ENCODE assay signal across 10 cellular contexts in genomic region chr4:47915378-47915777, GRCh38. TPM values are rescaled to one million over a fixed set of nuclear protein-coding genes. Genes with fewer than 3 reads are reported as not detected.
A peak's percentile ranks its signal among the peaks of the same experiment; 100 is the strongest.
DNase-seq lines count a peak whose midpoint lies in the region; ATAC-seq and TF ChIP-seq lines count a peak whose summit lies in the region.
"Had no signal": no experiment of that assay in that cellular context is flagged by ENCODE, and none has a peak within 500 bp of the region (broad histone marks: within the 10 kb centered on the region; RNA-seq: fewer than 3 reads in every experiment).

No MANE protein-coding gene starts in this region.

- ATAC-seq in SK-N-SH treated with all-trans-retinoic acid at 6 μM for 48 hours (no peak), aorta (ENCODE audit: low FRiP score) (no peak)

- CTCF ChIA-PET in SK-N-SH (lab: Yijun Ruan, JAX), result interaction anchor here (1.4 to 1.5 kb wide), 2 partner anchors 12 to 18 kb away, joined by 4 to 5 read pairs; no protein-coding TSS in a partner anchor

- no peaks in the 10 kb centered on the region for H4K20me1 ChIP-seq in SK-N-SH (ENCODE audit: insufficient read depth)
- H4K20me1 ChIP-seq in OCI-LY3 (ENCODE audit: insufficient read depth, low read length), result peaks cover 4% of the 10 kb centered on the region; the same call in 1 of the 2 replicates

- POLR2A ChIA-PET in SK-N-SH (lab: Yijun Ruan, JAX), result interaction anchor here (1.0 kb wide), 1 partner anchor 17 kb away, joined by 4 read pairs; no protein-coding TSS in a partner anchor

- H3K4me3 Mint-ChIP-seq in progenitor cell of endocrine pancreas (ENCODE audit: low read depth), result peak overlapping the region; percentile 91

- intact Hi-C loops in head of caudate nucleus (cut with DNase I), result no loop called here
- intact Hi-C loops in aorta (cut with DNase I), result loop anchor here in 1 of 2 donors (10.0 kb wide), 1 partner anchor 99 kb away; the partner anchor contains the start of genes CNGA1 and NIPAL1

- peak overlapping the region; percentile 87 for H3K27ac Mint-ChIP-seq in progenitor cell of endocrine pancreas

- DNase-seq in SK-N-SH, result no peak
- DNase-seq in progenitor cell of endocrine pancreas (ENCODE audit: low spot score, unreplicated experiment), result no peak
- DNase-seq in globus pallidus (ENCODE audit: low spot score), result no peak
- no peak for DNase-seq in head of caudate nucleus
- no peak for DNase-seq in aorta
- DNase-seq: mucosa of descending colon, NCI-H774 had no signal

- no peaks in the 10 kb centered on the region for H3K9me2 ChIP-seq in SK-N-SH

- peak overlapping the region in 1 of 2 experiments; percentile 96; a peak in 1 of 4 replicates for H3K4me3 ChIP-seq in SK-N-SH (ENCODE audit: low read depth in 2 of 2, low read length in 1 of 2)
- H3K4me3 ChIP-seq in OCI-LY3 (ENCODE audit: low read length), result peak overlapping the region; percentile 79
- H3K4me3 ChIP-seq in endocrine pancreas (ENCODE audit: control insufficient read depth, insufficient read depth, low read length), result peak overlapping the region; percentile 76
- H3K4me3 ChIP-seq in aorta (ENCODE audit: low read length in 2 of 2), result no peak overlapping the region

- no peak for TF ChIP-seq RAD21 in SK-N-SH (IDR thresholded peaks at IDR 0.05; ENCODE audit: low read length)

- WGBS in SK-N-SH (ENCODE audit: low lambda C conversion rate), result 65% methylated on average over 3 of the region's 3 CpGs
- WGBS in aorta, 2 donors, result 51 to 52% methylated on average over 3 of the region's 3 CpGs

- H3K27me3 ChIP-seq in SK-N-SH (ENCODE audit: insufficient read depth) (no peaks in the 10 kb centered on the region), OCI-LY3 (ENCODE audit: low read depth, low read length) (no peaks in the 10 kb centered on the region), endocrine pancreas (ENCODE audit: control insufficient read depth, insufficient read depth, low read length) (no peaks in the 10 kb centered on the region), aorta (ENCODE audit: control insufficient read depth in 1 of 2, insufficient read depth in 2 of 2, low read length in 1 of 2) (no peaks in the 10 kb centered on the region)

- H2AFZ ChIP-seq in SK-N-SH (ENCODE audit: low read depth) (peak overlapping the region; percentile 98), OCI-LY3 (ENCODE audit: low read depth, low read length) (peak overlapping the region; percentile 87)

- H3K36me3 ChIP-seq in SK-N-SH (replicated peaks in 1 of 2; ENCODE audit: control insufficient read depth in 1 of 2, insufficient read depth in 2 of 2, low read length in 1 of 2) (peaks cover 12 to 13% of the 10 kb centered on the region in 2 experiments), OCI-LY3 (replicated peaks; ENCODE audit: low read depth, low read length) (peaks cover 19% of the 10 kb centered on the region), endocrine pancreas (ENCODE audit: control insufficient read depth, insufficient read depth, low read length) (no peaks in the 10 kb centered on the region), aorta (ENCODE audit: control insufficient read depth in 1 of 2, insufficient read depth in 2 of 2, low read length in 1 of 2) (no peaks in the 10 kb centered on the region)

- H3F3A ChIP-seq in SK-N-SH (replicated peaks; ENCODE audit: insufficient read depth), result no peaks in the 10 kb centered on the region

- no peaks in the 10 kb centered on the region; the same call in 1 of the 2 replicates for H3K9me3 ChIP-seq in SK-N-SH
- H3K9me3 ChIP-seq in OCI-LY3 (ENCODE audit: insufficient read depth, low read length), result no peaks in the 10 kb centered on the region
- no peaks in the 10 kb centered on the region for H3K9me3 ChIP-seq in endocrine pancreas (ENCODE audit: control insufficient read depth, low read length)
- no peaks in the 10 kb centered on the region for H3K9me3 ChIP-seq in aorta (ENCODE audit: control insufficient read depth, low read length)
- H3K9me3 ChIP-seq: mucosa of descending colon had no signal

- 0 out of 2 replicates have a peak overlapping the region, but pooled peaks have one; percentile 86 for H3K4me2 ChIP-seq in SK-N-SH
- H3K4me2 ChIP-seq in OCI-LY3 (ENCODE audit: low read length), result peak overlapping the region; percentile 92

- TF ChIP-seq CTCF in SK-N-SH (IDR thresholded peaks at IDR 0.05), result no peak
- TF ChIP-seq CTCF in OCI-LY3 (IDR thresholded peaks at IDR 0.05; ENCODE audit: low read depth, low read length), result no peak
- no peak for TF ChIP-seq CTCF in progenitor cell of endocrine pancreas (IDR thresholded peaks at IDR 0.05; ENCODE audit: unreplicated experiment)

- H3K36me3 Mint-ChIP-seq in progenitor cell of endocrine pancreas (ENCODE audit: insufficient read depth), result peaks cover 21% of the 10 kb centered on the region

- peaks cover 20% of the 10 kb centered on the region for H3K9me3 Mint-ChIP-seq in progenitor cell of endocrine pancreas (ENCODE audit: low read depth)

- no peak for TF ChIP-seq EP300 in SK-N-SH (IDR thresholded peaks at IDR 0.05; ENCODE audit: borderline replicate concordance in 1 of 2, low read depth in 1 of 2, low read length in 1 of 2)

- H3K79me2 ChIP-seq in SK-N-SH (ENCODE audit: insufficient read depth), result peaks cover 38% of the 10 kb centered on the region
- H3K79me2 ChIP-seq in OCI-LY3 (ENCODE audit: low read length), result peaks cover 40% of the 10 kb centered on the region

- no peaks in the 10 kb centered on the region for H3K27me3 Mint-ChIP-seq in progenitor cell of endocrine pancreas

- H3K27ac ChIP-seq in SK-N-SH (ENCODE audit: low read depth in 2 of 2, low read length in 1 of 2), result no peak overlapping the region
- H3K27ac ChIP-seq in OCI-LY3 (ENCODE audit: low read length), result peak overlapping the region; percentile 54
- no peak overlapping the region for H3K27ac ChIP-seq in aorta (ENCODE audit: low read depth in 1 of 2, low read length in 2 of 2)

- H3K9ac ChIP-seq in SK-N-SH (no peak overlapping the region), OCI-LY3 (ENCODE audit: low read length) (peak overlapping the region; percentile 64), endocrine pancreas (ENCODE audit: control insufficient read depth, insufficient read depth, low read length) (no peak overlapping the region)

- peaks cover 3 to 8% of the 10 kb centered on the region in 2 experiments; a peak in 2 of 4 replicates for H3K4me1 ChIP-seq in SK-N-SH (ENCODE audit: control insufficient read depth in 1 of 2, insufficient read depth in 2 of 2, low read depth in 1 of 2, low read length in 1 of 2)
- H3K4me1 ChIP-seq in OCI-LY3 (ENCODE audit: low read length), result peaks cover 35% of the 10 kb centered on the region
- H3K4me1 ChIP-seq in endocrine pancreas (ENCODE audit: control insufficient read depth, insufficient read depth, low read length), result peaks cover 5% of the 10 kb centered on the region
- H3K4me1 ChIP-seq in aorta (ENCODE audit: control insufficient read depth in 1 of 2, insufficient read depth in 2 of 2, low read length in 2 of 2), result no peaks in the 10 kb centered on the region

- H3K4me1 Mint-ChIP-seq in progenitor cell of endocrine pancreas (ENCODE audit: low read depth), result peaks cover 31% of the 10 kb centered on the region

TF ChIP-seq in SK-N-SH, 30 proteins besides CTCF, POLR2A, EP300 and RAD21 (continues in another document):
- TF ChIP-seq FOXM1 (IDR thresholded peaks at IDR 0.05; ENCODE audit: low read depth), result no peak
- TF ChIP-seq EZH2phosphoT487 (IDR thresholded peaks at IDR 0.05; ENCODE audit: borderline replicate concordance, low read depth), result no peak
- TF ChIP-seq GABPA (IDR thresholded peaks at IDR 0.05; ENCODE audit: low read depth), result no peak
- TF ChIP-seq, protein P1, sequence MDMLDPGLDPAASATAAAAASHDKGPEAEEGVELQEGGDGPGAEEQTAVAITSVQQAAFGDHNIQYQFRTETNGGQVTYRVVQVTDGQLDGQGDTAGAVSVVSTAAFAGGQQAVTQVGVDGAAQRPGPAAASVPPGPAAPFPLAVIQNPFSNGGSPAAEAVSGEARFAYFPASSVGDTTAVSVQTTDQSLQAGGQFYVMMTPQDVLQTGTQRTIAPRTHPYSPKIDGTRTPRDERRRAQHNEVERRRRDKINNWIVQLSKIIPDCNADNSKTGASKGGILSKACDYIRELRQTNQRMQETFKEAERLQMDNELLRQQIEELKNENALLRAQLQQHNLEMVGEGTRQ (IDR thresholded peaks at IDR 0.05; ENCODE audit: borderline replicate concordance, low read depth, low read length), result no peak
- TF ChIP-seq RXRA (IDR thresholded peaks at IDR 0.05; ENCODE audit: borderline replicate concordance, low read depth), result no peak

TF ChIP-seq in SK-N-SH treated with all-trans-retinoic acid at 6 μM for 48 hours, 23 proteins besides CTCF, POLR2A, EP300 and RAD21 (continues in another document):
- TF ChIP-seq, protein P2, sequence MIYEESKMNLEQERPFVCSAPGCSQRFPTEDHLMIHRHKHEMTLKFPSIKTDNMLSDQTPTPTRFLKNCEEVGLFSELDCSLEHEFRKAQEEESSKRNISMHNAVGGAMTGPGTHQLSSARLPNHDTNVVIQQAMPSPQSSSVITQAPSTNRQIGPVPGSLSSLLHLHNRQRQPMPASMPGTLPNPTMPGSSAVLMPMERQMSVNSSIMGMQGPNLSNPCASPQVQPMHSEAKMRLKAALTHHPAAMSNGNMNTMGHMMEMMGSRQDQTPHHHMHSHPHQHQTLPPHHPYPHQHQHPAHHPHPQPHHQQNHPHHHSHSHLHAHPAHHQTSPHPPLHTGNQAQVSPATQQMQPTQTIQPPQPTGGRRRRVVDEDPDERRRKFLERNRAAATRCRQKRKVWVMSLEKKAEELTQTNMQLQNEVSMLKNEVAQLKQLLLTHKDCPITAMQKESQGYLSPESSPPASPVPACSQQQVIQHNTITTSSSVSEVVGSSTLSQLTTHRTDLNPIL (CRISPR knock-in tag; IDR thresholded peaks at IDR 0.05; ENCODE audit: low read depth), result no peak
- TF ChIP-seq ZFP3 (CRISPR knock-in tag; IDR thresholded peaks at IDR 0.05) (no peak), ZNF70 (CRISPR knock-in tag; IDR thresholded peaks at IDR 0.05) (no peak), ESRRG (CRISPR knock-in tag; IDR thresholded peaks at IDR 0.05) (no peak), ZFP30 (CRISPR knock-in tag; IDR thresholded peaks at IDR 0.05) (no peak), CSDC2 (CRISPR knock-in tag; IDR thresholded peaks at IDR 0.05) (no peak)

RNA-seq across cellular contexts. Expression of gene NFXL1, which starts 1.0 kb away (rescaled TPM):
- polyA plus RNA-seq in SK-N-SH (2012; rRNA removed) (9.0 and 12.5 TPM in 2 replicates), aorta (1 to 10 TPM; 6.0 to 8.2 TPM)
- polyA plus RNA-seq in SK-N-SH (2012; cell fraction: cytosol; rRNA removed), result 8.7 and 9.3 TPM in 2 replicates
- polyA plus RNA-seq in SK-N-SH (2012; cell fraction: nucleus; rRNA removed), result 16.5 and 31.1 TPM in 2 replicates
- total RNA-seq in progenitor cell of endocrine pancreas (39.3 and 39.6 TPM in 2 replicates), aorta (10 to 100 TPM; 13.7 to 16.7 TPM)

Comparison
In these comparisons a context has a peak if more than half of its experiments do, and no peak if none do; other contexts are left out.
1. H3K4me3 ChIP-seq: peak in OCI-LY3 (single experiment) and endocrine pancreas (single experiment); none in aorta (0 of 2).